9 cellular contexts compared by ENCODE assay signal in the genomic region with DNA sequence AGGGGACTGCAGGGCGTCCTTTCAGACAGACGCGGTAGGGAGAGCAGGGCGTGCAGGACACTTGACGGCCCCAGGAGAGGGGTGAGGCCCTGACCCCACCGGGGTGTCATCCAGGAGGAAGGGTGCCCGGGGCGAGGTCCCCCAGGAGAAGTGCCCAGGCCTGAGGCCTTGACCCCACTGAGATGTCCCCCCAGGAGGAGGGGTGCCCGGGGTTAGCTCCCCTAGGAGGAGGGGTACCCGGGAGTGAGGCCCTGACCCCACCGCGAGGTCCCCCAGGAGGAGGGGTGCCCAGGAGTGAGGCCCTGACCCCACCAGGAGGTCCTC. TPM values are rescaled to one million over a fixed set of nuclear protein-coding genes. Genes with fewer than 3 reads are reported as not detected.
A peak's percentile ranks its signal among the peaks of the same experiment; 100 is the strongest.
DNase-seq lines count a peak whose midpoint lies in the region; ATAC-seq, FAIRE-seq and TF ChIP-seq lines count a peak whose summit lies in the region.
"Had no signal": no experiment of that assay in that cellular context is flagged by ENCODE, and none has a peak within 500 bp of the region (broad histone marks: within the 10 kb centered on the region; RNA-seq: fewer than 3 reads in every experiment).

No MANE protein-coding gene starts in this region.

- 40 to 52% (median 48%) methylated on average over 10 to 12 of the region's 12 CpGs for WGBS in heart left ventricle, 4 donors
- WGBS in GM12878 (ENCODE audit: insufficient coverage, insufficient replicate concordance, low lambda C conversion rate, missing lambda C conversion rate): 34% methylated on average over 8 of the region's 12 CpGs
- 55% methylated on average over 12 of the region's 12 CpGs; no CpG with 5 or more reads in 1 of the 2 donors for WGBS in upper lobe of left lung, 2 donors

- no peak for TF ChIP-seq POLR2A in heart left ventricle (IDR thresholded peaks at IDR 0.05)
- no peak for TF ChIP-seq POLR2A in GM12878 (IDR thresholded peaks at IDR 0.05; ENCODE audit: low read depth, low read length)
- TF ChIP-seq POLR2A in upper lobe of left lung (IDR thresholded peaks at IDR 0.05): no peak

- H3K27me3 ChIP-seq in heart left ventricle (no peaks in the 10 kb centered on the region), GM12878 (replicated peaks in 1 of 2; ENCODE audit: control insufficient read depth in 2 of 2, insufficient read depth in 2 of 2, low read length in 1 of 2) (no peaks in the 10 kb centered on the region), upper lobe of left lung (no peaks in the 10 kb centered on the region)
- H3K27me3 ChIP-seq: foreskin keratinocyte had no signal

- H4K20me1 ChIP-seq in GM12878 (ENCODE audit: control insufficient read depth, insufficient read depth): no peaks in the 10 kb centered on the region

- no peak for TF ChIP-seq RAD21 in GM12878 (IDR thresholded peaks at IDR 0.05; ENCODE audit: insufficient read depth, low read depth, low read length)

- H3K4me1 ChIP-seq in heart left ventricle (peaks cover 0 to 46% (median 26%) of the 10 kb centered on the region in 12 donors), GM12878 (ENCODE audit: control insufficient read depth, insufficient read depth, low read length) (no peaks in the 10 kb centered on the region; the same call in none of the 2 replicates), upper lobe of left lung (peaks cover 17 to 34% (median 29%) of the 10 kb centered on the region in 4 donors)

- no TSS peak for BruUV-seq in GM12878 (replicated peaks; lab: Mats Ljungman, UMichigan)

- DNase-seq in heart left ventricle (no peak), left cardiac atrium (no peak), GM12878 (ENCODE audit: low read depth, low spot score) (no peak), memory B cell (ENCODE audit: low spot score in 2 of 2) (no peak), upper lobe of left lung (no peak), HUDEP-2 (lab: John Stamatoyannopoulos, UW; ENCODE audit: unreplicated experiment in 76 of 76) (no peak), islet precursor cell (no peak)

- CTCF ChIA-PET in GM12878 (lab: Yijun Ruan, JAX): no interaction called here

- H3K4me3 ChIP-seq in heart left ventricle: peak overlapping the region in 11 of 12 donors; percentile 66 to 91 (median 81)
- peak overlapping the region; percentile 54; the same call in 1 of the 2 replicates for H3K4me3 ChIP-seq in GM12878
- peak overlapping the region in 3 of 4 donors; percentile 60 to 89 (median 71) for H3K4me3 ChIP-seq in upper lobe of left lung

- peak overlapping the region; percentile 96 for H3K27ac Mint-ChIP-seq in memory B cell

- TF ChIP-seq CTCF in heart left ventricle (IDR thresholded peaks at IDR 0.05) (no peak), GM12878 (IDR thresholded peaks at IDR 0.05 in 2 of 3, conservative IDR thresholded peaks at IDR 0.05 in 1 of 3; ENCODE audit: control insufficient read depth in 2 of 3, extremely low read depth in 1 of 3, insufficient read depth in 1 of 3, low read depth in 3 of 3, low read length in 3 of 3) (no peak), upper lobe of left lung (IDR thresholded peaks at IDR 0.05) (peak in 1 of 6 experiments; percentile 13)

- intact Hi-C loops in heart left ventricle (cut with DNase I) (no loop called here), left cardiac atrium (cut with DNase I) (no loop called here), GM12878 (cut with micrococcal nuclease; ENCODE audit: unreplicated experiment) (no loop called here)

- H2AFZ ChIP-seq in GM12878 (ENCODE audit: control insufficient read depth, low read depth, low read length): peak overlapping the region; percentile 73

- H3K79me2 ChIP-seq in GM12878 (ENCODE audit: control insufficient read depth, insufficient read depth, low read length): no peaks in the 10 kb centered on the region

- ATAC-seq in heart left ventricle (peak in 1 of 4 donors; percentile 2), left cardiac atrium (no peak), GM12878 (no peak), memory B cell (ENCODE audit: low read depth) (no peak), upper lobe of left lung (ENCODE audit: low FRiP score in 2 of 2) (no peak), HG02852 (IDR thresholded peaks at IDR 0.05; ENCODE audit: unreplicated experiment) (no peak)

- peaks cover 4% of the 10 kb centered on the region for H3K9me3 Mint-ChIP-seq in memory B cell

- RAD21 ChIA-PET in GM12878 (lab: Charles Lee; ENCODE audit: unreplicated experiment): no interaction called here

- peak overlapping the region; percentile 85 for H3K4me2 ChIP-seq in GM12878 (ENCODE audit: control insufficient read depth, insufficient read depth)

- no peak for FAIRE-seq in GM12878 (lab: Jason Lieb, UNC)

- peaks cover 3% of the 10 kb centered on the region for H3K36me3 Mint-ChIP-seq in memory B cell

- TF ChIP-seq EP300 in GM12878 (IDR thresholded peaks at IDR 0.05; ENCODE audit: borderline replicate concordance in 1 of 2, control insufficient read depth in 1 of 2, low read depth in 2 of 2, low read length in 2 of 2) (no peak), upper lobe of left lung (IDR thresholded peaks at IDR 0.05) (no peak)

- H3K4me1 Mint-ChIP-seq in memory B cell: peaks cover 18% of the 10 kb centered on the region

- H3K9me3 ChIP-seq in heart left ventricle: peaks cover 0 to under 1% (median 0%) of the 10 kb centered on the region in 12 donors
- H3K9me3 ChIP-seq in GM12878 (replicated peaks; ENCODE audit: control insufficient read depth, insufficient read depth, low read length): no peaks in the 10 kb centered on the region; the same call in 2 of the 3 replicates
- H3K9me3 ChIP-seq in upper lobe of left lung: no peaks in the 10 kb centered on the region

- peaks cover 0 to under 1% (median 0%) of the 10 kb centered on the region in 9 donors for H3K36me3 ChIP-seq in heart left ventricle
- no peaks in the 10 kb centered on the region for H3K36me3 ChIP-seq in GM12878 (ENCODE audit: control insufficient read depth in 2 of 2, insufficient read depth in 2 of 2, low read length in 1 of 2)
- H3K36me3 ChIP-seq in upper lobe of left lung: no peaks in the 10 kb centered on the region

- H3K4me3 Mint-ChIP-seq in memory B cell: peak overlapping the region; percentile 95

- no peaks in the 10 kb centered on the region for H3K27me3 Mint-ChIP-seq in memory B cell

- POLR2A ChIA-PET in GM12878 (lab: Charles Lee): no interaction called here

- SMC1A ChIA-PET in GM12878 (lab: Charles Lee; ENCODE audit: uncharacterized antibody, unreplicated experiment): no interaction called here

- in situ Hi-C loops in GM12878 (cut with MboI): no loop called here

- H3K27ac ChIP-seq in heart left ventricle (peak overlapping the region; percentile 27 to 95 (median 86)), GM12878 (ENCODE audit: control insufficient read depth, insufficient read depth) (peak overlapping the region; percentile 6; the same call in 1 of the 2 replicates), upper lobe of left lung (peak overlapping the region; percentile 71 to 93 (median 88))
- H3K27ac ChIP-seq: foreskin keratinocyte had no signal

- peak overlapping the region; percentile 18; the same call in 1 of the 2 replicates for H3K9ac ChIP-seq in GM12878 (ENCODE audit: control insufficient read depth, insufficient read depth, low read length)

TF ChIP-seq in GM12878, 131 proteins besides CTCF, POLR2A, EP300 and RAD21 (continues in another document):
- TF ChIP-seq BRCA1 (IDR thresholded peaks at IDR 0.05; ENCODE audit: low read depth, low read length): no peak

RNA-seq across cellular contexts. Expression of a gene that starts 27.2 kb away (rescaled TPM):
- total RNA-seq in heart left ventricle (100 to 1,000 TPM in 1 of 9 donors, 10 to 100 TPM in 8; 60.6 to 121 (median 79.5) TPM), left cardiac atrium (10 to 100 TPM; 50.4 to 84.4 TPM), GM12878 (2014; rRNA removed) (2.5 and 3.7 TPM in 2 replicates), GM12878 (2014; rRNA removed; fragmentation: Illumina TruSeq; extraction: Trizol) (0.69 and 0.72 TPM in 2 replicates), GM12878 (2021) (3.5 TPM in 2 replicates), upper lobe of left lung (100 to 1,000 TPM in 2 of 6 donors, 10 to 100 TPM in 4; 59.4 to 120 (median 76.4) TPM)
- polyA plus RNA-seq in heart left ventricle (100 to 1,000 TPM in 1 of 2 donors, 10 to 100 TPM in 1; 59.4 to 144 TPM), GM12878 (2011; rRNA removed) (0.19 and 0.20 TPM in 2 replicates), GM12878 (2014; fragmentation: Illumina TruSeq; extraction: Trizol) (0.25 TPM in 1 of 2 replicates, not detected in the other), GM12878 (2014; fragmentation: Nextera tagmentation; extraction: Ambion mirVana) (under 1 TPM; 0.05 TPM), GM12878 (2014; rRNA removed) (2.2 and 2.7 TPM in 2 replicates), GM12878 (2016; fragmentation: Nextera tagmentation; extraction: Ambion mirVana) (not detected)
- total RNA-seq in GM12878 (2013; cell fraction: nucleolus; rRNA removed): 0.58 and 0.81 TPM in 2 replicates
- 0.91 TPM for polyA plus RNA-seq in GM12878 (2011; ENCODE audit: low read depth)
- 1.5 and 2.0 TPM in 2 replicates for polyA plus RNA-seq in GM12878 (2011; cell fraction: cytosol; rRNA removed)
- polyA plus RNA-seq in GM12878 (2011; cell fraction: nucleus; rRNA removed): 1.3 and 1.4 TPM in 2 replicates
- 3.2 and 3.4 TPM in 2 replicates for polyA plus RNA-seq in GM12878 (2012)
- 0.88 and 1.3 TPM in 2 replicates for polyA minus RNA-seq in GM12878 (2011; rRNA and poly(A)+ RNA removed)
- polyA minus RNA-seq in GM12878 (2011; cell fraction: cytosol; rRNA and poly(A)+ RNA removed): 1.2 and 2.6 TPM in 2 replicates
- 0.24 and 1.6 TPM in 2 replicates for polyA minus RNA-seq in GM12878 (2011; cell fraction: nucleus; rRNA and poly(A)+ RNA removed)

Comparison
In these comparisons a context has a peak if more than half of its experiments do, and no peak if none do; other contexts are left out.
1. H3K27ac ChIP-seq: peak in every context shown above with its lines; median percentile 88 in upper lobe of left lung; 86 in heart left ventricle; 6 in GM12878.
2. RNA of a gene that starts 27.2 kb away (total RNA-seq): 50.4 to 84.4 TPM in left cardiac atrium, 60.6 to 121 TPM in heart left ventricle and 59.4 to 120 TPM in upper lobe of left lung; 0.58 to 3.7 TPM in GM12878; every median in the first group is over 10 times any median in the second.
3. Peak in every context shown above with its lines, with median percentiles within 50 percentile points of each other: H3K4me3 ChIP-seq.